Comparison of ENCODE assay signal across 8 cellular contexts in genomic region chr12:52870361-52871290, GRCh38. TPM values are rescaled to one million over a fixed set of nuclear protein-coding genes. Genes with fewer than 3 reads are reported as not detected.
DNase-seq lines count a peak whose midpoint lies in the region; ATAC-seq lines count a peak whose summit lies in the region.

No MANE protein-coding gene starts in this region.

- no peak overlapping the region for H3K27ac Mint-ChIP-seq in stimulated activated effector memory CD8-positive, alpha-beta T cell treated with anti-CD3 and anti-CD28 coated beads, Interleukin-12 subunit alpha, Interleukin-12 subunit beta, amount 100 ng/mL, for 72 hours

- DNase-seq in EL (peak; percentile 61), NAMALWA (ENCODE audit: low spot score) (peak; percentile 84), mucosa of gallbladder (ENCODE audit: low spot score) (peak; percentile 59)
- peak; percentile 71 to 76 for DNase-seq in activated CD4-positive, alpha-beta T cell treated with anti-CD3 and anti-CD28 coated beads, Interleukin-2, amount 50 U/mL, for 4 hours
- peak; percentile 57 for DNase-seq in effector CD4-positive, alpha-beta T cell
- peak; percentile 80 to 91 for DNase-seq in stimulated activated effector memory CD8-positive, alpha-beta T cell treated with anti-CD3 and anti-CD28 coated beads, Interleukin-12 subunit alpha, Interleukin-12 subunit beta, amount 100 ng/mL, for 72 hours (ENCODE audit: low spot score in 2 of 2)

- peaks cover 44% of the 10 kb centered on the region for H3K4me1 Mint-ChIP-seq in stimulated activated effector memory CD8-positive, alpha-beta T cell treated with anti-CD3 and anti-CD28 coated beads, Interleukin-12 subunit alpha, Interleukin-12 subunit beta, amount 100 ng/mL, for 72 hours

- H3K4me3 Mint-ChIP-seq in stimulated activated effector memory CD8-positive, alpha-beta T cell treated with anti-CD3 and anti-CD28 coated beads, Interleukin-12 subunit alpha, Interleukin-12 subunit beta, amount 100 ng/mL, for 72 hours, result no peak overlapping the region

- ATAC-seq in GM21619 (IDR thresholded peaks at IDR 0.05; ENCODE audit: unreplicated experiment) (peak; percentile 64), HG03095 (IDR thresholded peaks at IDR 0.05; ENCODE audit: unreplicated experiment) (no peak)
- peak; percentile 66 for ATAC-seq in stimulated activated effector memory CD8-positive, alpha-beta T cell treated with anti-CD3 and anti-CD28 coated beads, Interleukin-12 subunit alpha, Interleukin-12 subunit beta, amount 100 ng/mL, for 72 hours

- no peaks in the 10 kb centered on the region for H3K9me3 Mint-ChIP-seq in stimulated activated effector memory CD8-positive, alpha-beta T cell treated with anti-CD3 and anti-CD28 coated beads, Interleukin-12 subunit alpha, Interleukin-12 subunit beta, amount 100 ng/mL, for 72 hours

- H3K36me3 Mint-ChIP-seq in stimulated activated effector memory CD8-positive, alpha-beta T cell treated with anti-CD3 and anti-CD28 coated beads, Interleukin-12 subunit alpha, Interleukin-12 subunit beta, amount 100 ng/mL, for 72 hours, result no peaks in the 10 kb centered on the region

RNA-seq across cellular contexts. Expression of gene KRT78, which starts 21.8 kb away (rescaled TPM):
- total RNA-seq in mucosa of gallbladder, result not detected

RNA-seq across cellular contexts. Expression of gene KRT8, which starts 34.2 kb away (rescaled TPM):
- total RNA-seq in mucosa of gallbladder, result 1,446 TPM

RNA-seq across cellular contexts. Expression of gene KRT79, which starts 36.5 kb away (rescaled TPM):
- not detected for total RNA-seq in mucosa of gallbladder

RNA-seq across cellular contexts. Expression of gene KRT4, which starts 56.7 kb away (rescaled TPM):
- total RNA-seq in mucosa of gallbladder, result not detected
